ENCODE assay signal across 17 cellular contexts in the genomic region with DNA sequence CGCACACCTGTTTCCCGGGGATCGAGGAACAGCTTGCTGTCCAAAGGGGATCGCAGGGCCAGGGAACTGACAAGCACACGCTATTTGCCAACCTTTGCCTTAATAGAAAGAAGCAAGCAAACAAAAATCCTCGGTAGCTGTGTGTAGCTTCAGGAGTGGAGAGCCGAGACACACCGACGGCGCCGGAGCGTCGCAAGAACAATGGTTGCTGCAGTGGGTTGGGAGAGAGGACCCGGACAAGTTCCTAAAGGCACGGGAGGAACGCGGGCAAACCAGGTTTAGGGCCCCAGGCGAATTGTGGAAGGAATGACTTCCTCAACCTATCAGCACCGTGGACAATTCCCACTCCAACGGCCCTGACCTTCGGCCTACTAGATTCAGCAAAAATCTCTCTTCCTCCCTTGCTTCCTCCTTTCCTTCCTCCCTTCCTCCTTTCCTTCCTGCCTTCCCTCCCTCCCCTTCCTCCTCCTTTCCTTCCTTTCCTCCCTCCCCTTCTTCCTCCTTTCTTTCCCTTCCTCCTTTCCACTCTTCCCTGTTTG. TPM values are rescaled to one million over a fixed set of nuclear protein-coding genes. Genes with fewer than 3 reads are reported as not detected.
DNase-seq lines count a peak whose midpoint lies in the region; ATAC-seq and TF ChIP-seq lines count a peak whose summit lies in the region.
"Had no signal": no experiment of that assay in that cellular context is flagged by ENCODE, and none has a peak within 500 bp of the region (broad histone marks: within the 10 kb centered on the region; RNA-seq: fewer than 3 reads in every experiment).

No MANE protein-coding gene starts in this region.

- H3K9me3 Mint-ChIP-seq in WTC11, result no peaks in the 10 kb centered on the region
- no peaks in the 10 kb centered on the region for H3K9me3 Mint-ChIP-seq in activated T-cell treated with anti-CD3 and anti-CD28 coated beads, Interleukin-2, amount 50 U/mL, for 72 hours
- H3K9me3 Mint-ChIP-seq: CD8-positive, alpha-beta T cell; stimulated activated naive CD8-positive, alpha-beta T cell treated with anti-CD3 and anti-CD28 coated beads, Interleukin-15, amount 100 ng/mL, for 72 hours had no signal

- H3K4me1 ChIP-seq in GM23248 (ENCODE audit: insufficient read depth), result no peaks in the 10 kb centered on the region

- peaks cover 90% of the 10 kb centered on the region for H3K27me3 ChIP-seq in GM23248 (replicated peaks; ENCODE audit: insufficient read depth)

- no peak overlapping the region for H3K27ac Mint-ChIP-seq in WTC11
- no peak overlapping the region for H3K27ac Mint-ChIP-seq in activated T-cell treated with anti-CD3 and anti-CD28 coated beads, Interleukin-2, amount 50 U/mL, for 72 hours
- H3K27ac Mint-ChIP-seq: CD8-positive, alpha-beta T cell; immature natural killer cell; stimulated activated naive CD8-positive, alpha-beta T cell treated with anti-CD3 and anti-CD28 coated beads, Interleukin-15, amount 100 ng/mL, for 72 hours had no signal

- no peaks in the 10 kb centered on the region for H3K36me3 Mint-ChIP-seq in WTC11
- peaks cover 0 to 4% of the 10 kb centered on the region in 2 donors for H3K36me3 Mint-ChIP-seq in activated T-cell treated with anti-CD3 and anti-CD28 coated beads, Interleukin-2, amount 50 U/mL, for 72 hours (ENCODE audit: insufficient read depth in 2 of 2)
- H3K36me3 Mint-ChIP-seq: CD8-positive, alpha-beta T cell; immature natural killer cell had no signal

- H3K9me3 ChIP-seq in GM23248 (ENCODE audit: low read depth), result no peaks in the 10 kb centered on the region

- H3K4me1 Mint-ChIP-seq in WTC11, result peaks cover 57% of the 10 kb centered on the region
- peaks cover 42% of the 10 kb centered on the region for H3K4me1 Mint-ChIP-seq in activated T-cell treated with anti-CD3 and anti-CD28 coated beads, Interleukin-2, amount 50 U/mL, for 72 hours (ENCODE audit: low read depth)

- H3K4me3 ChIP-seq in GM23248, result no peak overlapping the region
- H3K4me3 ChIP-seq in lower leg skin (ENCODE audit: low read depth, poor library complexity, severe bottlenecking), result no peak overlapping the region

- peak; percentile 8 for ATAC-seq in WTC11
- no peak for ATAC-seq in activated T-cell treated with anti-CD3 and anti-CD28 coated beads, Interleukin-2, amount 50 U/mL, for 72 hours (replicated peaks in 1 of 2)
- ATAC-seq: CD8-positive, alpha-beta T cell; Right ventricle myocardium inferior; stimulated activated naive CD8-positive, alpha-beta T cell treated with anti-CD3 and anti-CD28 coated beads, Interleukin-15, amount 100 ng/mL, for 72 hours had no signal

- H3K4me3 Mint-ChIP-seq in WTC11, result peak overlapping the region; percentile 34
- H3K4me3 Mint-ChIP-seq in activated T-cell treated with anti-CD3 and anti-CD28 coated beads, Interleukin-2, amount 50 U/mL, for 72 hours, result peak overlapping the region in 1 of 2 donors; percentile 77
- H3K4me3 Mint-ChIP-seq: CD8-positive, alpha-beta T cell had no signal

- POLR2A ChIA-PET in WTC11 (lab: Charles Lee), result interaction anchor here (0.7 kb wide), 1 partner anchor 102 kb away, joined by 4 read pairs; no protein-coding TSS in a partner anchor

- TF ChIP-seq CTCF in WTC11 (IDR thresholded peaks at IDR 0.05) (no peak), lower leg skin (IDR thresholded peaks at IDR 0.05) (no peak)

- DNase-seq in AG08396 (ENCODE audit: low spot score) (peak; percentile 21), GM23248 (peak; percentile 50), WTC11 (ENCODE audit: low spot score) (peak; percentile 69), iris pigment epithelial cell (ENCODE audit: low read depth) (peak; percentile 8), erythroblast (lab: John Stamatoyannopoulos, UW) (no peak), lower leg skin (ENCODE audit: low spot score in 2 of 2) (no peak), NCI-H2107 treated with DMSO at 0.1 percent for 48 hours (lab: John Stamatoyannopoulos, UW; ENCODE audit: unreplicated experiment) (no peak)
- DNase-seq in activated T-cell treated with anti-CD3 and anti-CD28 coated beads, Interleukin-2, amount 50 U/mL, for 72 hours, result no peak
- DNase-seq: activated CD4-positive, alpha-beta T cell treated with anti-CD3 and anti-CD28 coated beads, Interleukin-2, amount 50 U/mL, for 1 hour; activated naive CD4-positive, alpha-beta T cell treated with anti-CD3 and anti-CD28 coated beads, Interleukin-2, amount 50 U/mL, for 16 hours; CD8-positive, alpha-beta T cell; immature natural killer cell; occipital lobe; stimulated activated CD4-positive, alpha-beta T cell treated with anti-CD3 and anti-CD28 coated beads, Interleukin-2, amount 100 ng/mL, for 48 hours; stimulated activated naive CD8-positive, alpha-beta T cell treated with anti-CD3 and anti-CD28 coated beads, Interleukin-15, amount 100 ng/mL, for 72 hours had no signal

- H2AFZ ChIP-seq in GM23248, result no peak overlapping the region

- no peak overlapping the region for H3K4me2 ChIP-seq in GM23248 (ENCODE audit: unreplicated experiment)

- TF ChIP-seq POLR2A in erythroblast (IDR thresholded peaks at IDR 0.05; ENCODE audit: low read length), result no peak
- no peak for TF ChIP-seq POLR2A in lower leg skin (IDR thresholded peaks at IDR 0.05)

- H3K36me3 ChIP-seq in GM23248 (ENCODE audit: low read depth), result no peaks in the 10 kb centered on the region

- H3K9me2 ChIP-seq in GM23248 (ENCODE audit: insufficient read depth), result no peaks in the 10 kb centered on the region

- H3K9ac ChIP-seq in GM23248, result no peak overlapping the region

- intact Hi-C loops in lower leg skin (cut with DNase I; ENCODE audit: low total_unique reads), result no loop called here

- WGBS in GM23248 (ENCODE audit: low coverage in 1 of 2, low lambda C conversion rate in 2 of 2, missing lambda C conversion rate in 2 of 2), 2 experiments, result 3% methylated on average over 21 of the region's 21 CpGs
- 5 to 10% methylated on average over 21 of the region's 21 CpGs for WGBS in lower leg skin, 2 donors

- in situ Hi-C loops in GM23248 (cut with MboI), result no loop called here

- CTCF ChIA-PET in WTC11 (lab: Charles Lee), result no interaction called here

- no peak overlapping the region for H3K27ac ChIP-seq in GM23248

- H4K20me1 ChIP-seq in GM23248 (ENCODE audit: insufficient read depth), result no peaks in the 10 kb centered on the region

- no peaks in the 10 kb centered on the region for H3K79me2 ChIP-seq in GM23248 (ENCODE audit: insufficient read depth)

- peaks cover 100% of the 10 kb centered on the region for H3K27me3 Mint-ChIP-seq in WTC11 (ENCODE audit: low read depth)
- H3K27me3 Mint-ChIP-seq in activated T-cell treated with anti-CD3 and anti-CD28 coated beads, Interleukin-2, amount 50 U/mL, for 72 hours (ENCODE audit: low read depth), result peaks cover 79% of the 10 kb centered on the region

- H3F3A ChIP-seq in GM23248 (ENCODE audit: insufficient read depth), result no peaks in the 10 kb centered on the region

TF ChIP-seq in WTC11, 78 proteins besides CTCF, POLR2A, EP300 and RAD21 (continues in another document):
- no peak for TF ChIP-seq TCF7 (CRISPR knock-in tag; IDR thresholded peaks at IDR 0.05; ENCODE audit: low read depth)
- TF ChIP-seq CDX4 (CRISPR knock-in tag; IDR thresholded peaks at IDR 0.05; ENCODE audit: borderline replicate concordance), result no peak
- TF ChIP-seq ZNF512 (CRISPR knock-in tag; IDR thresholded peaks at IDR 0.05; ENCODE audit: borderline replicate concordance), result 0 out of 2 replicates have a peak, but pooled peaks have one; percentile 34
- TF ChIP-seq ZSCAN18 (CRISPR knock-in tag; IDR thresholded peaks at IDR 0.05), result no peak
- TF ChIP-seq FOXP1 (CRISPR knock-in tag; IDR thresholded peaks at IDR 0.05; ENCODE audit: borderline replicate concordance), result 0 out of 2 replicates have a peak, but pooled peaks have one; percentile 49

RNA-seq across cellular contexts. Expression of gene NEUROD1, which starts 4.9 kb away (rescaled TPM):
- not detected in 2 replicates for total RNA-seq in GM23248 (2014; rRNA removed; shearing (Covaris generic))
- polyA plus RNA-seq in GM23248 (2016; fragmentation: Nextera tagmentation; extraction: Ambion mirVana), result not detected in 2 replicates
- 0.07 to 0.11 TPM (median 0.07 TPM) in 3 replicates for total RNA-seq in WTC11 (2021)
- not detected for total RNA-seq in activated T-cell treated with anti-CD3 and anti-CD28 coated beads, Interleukin-2, amount 50 U/mL, for 72 hours
- total RNA-seq in lower leg skin, result not detected
- total RNA-seq: CD8-positive, alpha-beta T cell; endothelial cell of umbilical vein; Right ventricle myocardium inferior had no signal
- polyA plus RNA-seq: endothelial cell of umbilical vein, immature natural killer cell had no signal

RNA-seq across cellular contexts. Expression of gene CERKL, which starts 28.3 kb away (rescaled TPM):
- not detected in 2 replicates for total RNA-seq in GM23248 (2014; rRNA removed; shearing (Covaris generic))
- polyA plus RNA-seq in GM23248 (2016; fragmentation: Nextera tagmentation; extraction: Ambion mirVana), result 4.6 and 5.2 TPM in 2 replicates
- total RNA-seq in WTC11 (2021), result 0.14 to 0.24 TPM in 2 of 3 replicates, not detected in the other
- under 1 TPM in 1 of 2 donors, not detected in 1; 0.07 TPM for total RNA-seq in activated T-cell treated with anti-CD3 and anti-CD28 coated beads, Interleukin-2, amount 50 U/mL, for 72 hours
- not detected for total RNA-seq in lower leg skin
- total RNA-seq: CD8-positive, alpha-beta T cell; endothelial cell of umbilical vein; Right ventricle myocardium inferior had no signal
- polyA plus RNA-seq: endothelial cell of umbilical vein had no signal

Comparison
In these comparisons a context has a peak if more than half of its experiments do, and no peak if none do; other contexts are left out.
1. DNase-seq: peak in AG08396 (single experiment), GM23248 (single experiment), WTC11 (single experiment) and iris pigment epithelial cell (single experiment); none in erythroblast (0 of 2), activated T-cell treated with anti-CD3 and anti-CD28 coated beads, Interleukin-2, amount 50 U/mL, for 72 hours (0 of 2), lower leg skin (0 of 2) and NCI-H2107 treated with DMSO at 0.1 percent for 48 hours (single experiment).